In the genomic region with DNA sequence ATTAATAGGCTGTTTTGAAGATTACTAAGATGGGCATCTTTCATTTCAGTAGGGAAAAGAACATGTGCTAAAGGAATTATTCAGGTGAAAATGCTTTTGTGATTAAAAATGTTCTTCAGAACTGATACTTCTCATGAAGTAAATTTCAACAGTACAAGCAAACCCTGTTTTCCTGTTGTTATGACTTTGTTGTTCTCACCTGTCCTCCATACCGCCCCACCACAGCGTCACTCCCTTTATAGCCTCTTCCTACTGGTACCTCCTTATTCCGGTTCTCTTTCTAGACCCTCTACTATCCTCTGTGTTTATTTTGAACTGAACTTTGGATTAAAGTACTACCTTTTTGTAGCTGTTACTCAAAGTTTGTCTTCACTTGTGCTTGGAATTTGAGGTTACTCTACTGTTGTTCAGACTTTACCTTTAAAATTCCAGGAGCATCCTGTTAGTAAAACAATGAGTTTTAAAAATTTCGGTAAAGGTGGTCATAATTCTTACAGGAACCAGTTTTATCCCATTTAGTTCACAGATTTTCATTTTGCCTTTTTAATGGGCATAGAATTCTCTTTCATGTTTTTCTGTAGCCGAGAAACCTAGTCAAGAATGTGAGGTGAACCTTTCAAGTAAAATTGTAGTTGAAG, we compare ENCODE assay signal across 12 cellular contexts. TPM values are rescaled to one million over a fixed set of nuclear protein-coding genes. Genes with fewer than 3 reads are reported as not detected.
A peak's percentile ranks its signal among the peaks of the same experiment; 100 is the strongest.
DNase-seq lines count a peak whose midpoint lies in the region; ATAC-seq, FAIRE-seq and TF ChIP-seq lines count a peak whose summit lies in the region.
"Had no signal": no experiment of that assay in that cellular context is flagged by ENCODE, and none has a peak within 500 bp of the region (broad histone marks: within the 10 kb centered on the region; RNA-seq: fewer than 3 reads in every experiment).

No MANE protein-coding gene starts in this region.

- TF ChIP-seq EP300 in K562 (IDR thresholded peaks at IDR 0.05; ENCODE audit: low read length), result no peak

- CTCF ChIA-PET in activated CD8-positive, alpha-beta T cell treated with anti-CD3 and anti-CD28 coated beads for 36 hours (lab: Charles Lee), result interaction anchor here (0.6 to 1.5 kb wide), 2 partner anchors 10 to 23 kb away, joined by 3 read pairs; no protein-coding TSS in a partner anchor
- CTCF ChIA-PET in activated CD8-positive, alpha-beta T cell treated with anti-CD3 and anti-CD28 coated beads, Interleukin-2, amount 10 ng/mL, durations not matched to agents 7 days and 5 days (lab: Charles Lee), result interaction anchor here (0.8 kb wide), 1 partner anchor 27 kb away, joined by 3 read pairs; no protein-coding TSS in a partner anchor
- CTCF ChIA-PET in K562 (lab: Yijun Ruan, JAX; ENCODE audit: low intra/inter-chr PET ratio), result interaction anchor here (0.7 kb wide), 1 partner anchor 12 kb away, joined by 3 read pairs; no protein-coding TSS in a partner anchor

- H3K9ac ChIP-seq in KMS-11 (no peak overlapping the region), K562 (ENCODE audit: insufficient read depth in 1 of 2, low read depth in 2 of 2, low read length in 2 of 2) (peak overlapping the region in 1 of 2 experiments; percentile 83; a peak in 2 of 4 replicates)

- H3K4me3 Mint-ChIP-seq in activated CD8-positive, alpha-beta T cell treated with anti-CD3 and anti-CD28 coated beads for 36 hours, result peak overlapping the region; percentile 55
- H3K4me3 Mint-ChIP-seq in activated CD8-positive, alpha-beta T cell treated with anti-CD3 and anti-CD28 coated beads, Interleukin-2, amount 10 ng/mL, durations not matched to agents 7 days and 5 days, result no peak overlapping the region

- H3K4me3 ChIP-seq in KMS-11 (IDR thresholded peaks at IDR 0.05; ENCODE audit: insufficient read depth, low read depth, low read length) (no peak overlapping the region), K562 (peak overlapping the region; percentile 12; the same call in 1 of the 2 replicates), gastrocnemius medialis (no peak overlapping the region)

- BruUV-seq in K562 (replicated peaks; lab: Mats Ljungman, UMichigan), result TSS peak; percentile 88

- H3K4me2 ChIP-seq in KMS-11, result peak overlapping the region; percentile 26; the same call in 1 of the 2 replicates
- H3K4me2 ChIP-seq in K562 (ENCODE audit: insufficient read depth, low read length), result peak overlapping the region; percentile 72

- intact Hi-C loops in activated CD8-positive, alpha-beta T cell treated with anti-CD3 and anti-CD28 coated beads for 36 hours (cut with micrococcal nuclease), result no loop called here
- intact Hi-C loops in K562 (cut with micrococcal nuclease), result loop anchor here (10.0 kb wide), 1 partner anchor 272 kb away; no protein-coding TSS in a partner anchor
- intact Hi-C loops in gastrocnemius medialis (cut with DNase I; ENCODE audit: low total_unique reads), result no loop called here

- H2AFZ ChIP-seq in KMS-11 (ENCODE audit: low read depth) (no peak overlapping the region), K562 (ENCODE audit: low read depth, low read length) (no peak overlapping the region)

- ATAC-seq in activated CD8-positive, alpha-beta T cell treated with anti-CD3 and anti-CD28 coated beads for 36 hours, result no peak
- ATAC-seq in activated CD8-positive, alpha-beta T cell treated with anti-CD3 and anti-CD28 coated beads, Interleukin-2, amount 10 ng/mL, durations not matched to agents 7 days and 5 days, result no peak
- ATAC-seq in K562 (peak; percentile 43), gastrocnemius medialis (no peak), HG03520 (IDR thresholded peaks at IDR 0.05; ENCODE audit: unreplicated experiment) (no peak)

- TF ChIP-seq RAD21 in K562 (CRISPR knock-in tag; conservative IDR thresholded peaks at IDR 0.05 in 1 of 2, IDR thresholded peaks at IDR 0.05 in 1 of 2), result no peak

- H3K4me1 ChIP-seq in KMS-11 (ENCODE audit: low read depth, poor library complexity, severe bottlenecking) (peaks cover 17% of the 10 kb centered on the region), K562 (replicated peaks in 1 of 2; ENCODE audit: control insufficient read depth in 2 of 2, insufficient read depth in 2 of 2, low read length in 2 of 2) (peaks cover 25 to 73% of the 10 kb centered on the region in 2 experiments), gastrocnemius medialis (peaks cover 53 to 73% of the 10 kb centered on the region in 2 donors)

- no peaks in the 10 kb centered on the region for H3K27me3 ChIP-seq in KMS-11 (ENCODE audit: insufficient read depth, low read depth)
- H3K27me3 ChIP-seq in K562 (ENCODE audit: control insufficient read depth in 2 of 2, insufficient read depth in 2 of 2, low read length in 2 of 2), result no peaks in the 10 kb centered on the region
- H3K27me3 ChIP-seq in gastrocnemius medialis, result no peaks in the 10 kb centered on the region
- H3K27me3 ChIP-seq: neutrophil had no signal

- WGBS in K562 (ENCODE audit: insufficient coverage, low coverage, missing lambda C conversion rate), result 10% methylated on average over 5 of the region's 5 CpGs

- TF ChIP-seq CTCF in activated CD8-positive, alpha-beta T cell treated with anti-CD3 and anti-CD28 coated beads for 36 hours (IDR thresholded peaks at IDR 0.05), result no peak
- TF ChIP-seq CTCF in KMS-11 (conservative IDR thresholded peaks at IDR 0.05; ENCODE audit: low read depth, low read length), result no peak
- no peak for TF ChIP-seq CTCF in K562 (IDR thresholded peaks at IDR 0.05 in 2 of 3, conservative IDR thresholded peaks at IDR 0.05 in 1 of 3; ENCODE audit: insufficient read depth in 2 of 3, low read depth in 1 of 3, low read length in 3 of 3)
- no peak for TF ChIP-seq CTCF in gastrocnemius medialis (IDR thresholded peaks at IDR 0.05 in 4 of 5, conservative IDR thresholded peaks at IDR 0.05 in 1 of 5)

- POLR2A ChIA-PET in activated CD8-positive, alpha-beta T cell treated with anti-CD3 and anti-CD28 coated beads for 36 hours (lab: Charles Lee), result interaction anchor here (1.7 to 2.4 kb wide), 2 partner anchors 10 to 15 kb away, joined by 4 to 10 read pairs; no protein-coding TSS in a partner anchor
- POLR2A ChIA-PET in activated CD8-positive, alpha-beta T cell treated with anti-CD3 and anti-CD28 coated beads, Interleukin-2, amount 10 ng/mL, durations not matched to agents 7 days and 5 days (lab: Charles Lee), result no interaction called here
- POLR2A ChIA-PET in K562 (lab: Yijun Ruan, JAX), result interaction anchor here (0.6 to 2.2 kb wide), 2 partner anchors 10 to 48 kb away, joined by 3 to 15 read pairs; a partner anchor contains a TSS

- H3K9me3 ChIP-seq in K562 (replicated peaks; ENCODE audit: control insufficient read depth, insufficient read depth, low read depth, low read length) (0 out of 2 replicates have a peak, but pooled peaks cover 2% of the 10 kb centered on the region), gastrocnemius medialis (no peaks in the 10 kb centered on the region)
- H3K9me3 ChIP-seq: neutrophil had no signal

- H3K9me1 ChIP-seq in K562 (ENCODE audit: control insufficient read depth, insufficient read depth, low read length), result no peaks in the 10 kb centered on the region

- H3K36me3 ChIP-seq in KMS-11 (ENCODE audit: insufficient read depth) (no peaks in the 10 kb centered on the region), K562 (ENCODE audit: control insufficient read depth, insufficient read depth, low read length) (peaks cover 31% of the 10 kb centered on the region), gastrocnemius medialis (no peaks in the 10 kb centered on the region)
- H3K36me3 ChIP-seq: neutrophil had no signal

- peak overlapping the region; percentile 87 for H3K27ac Mint-ChIP-seq in activated CD8-positive, alpha-beta T cell treated with anti-CD3 and anti-CD28 coated beads for 36 hours
- no peak overlapping the region for H3K27ac Mint-ChIP-seq in activated CD8-positive, alpha-beta T cell treated with anti-CD3 and anti-CD28 coated beads, Interleukin-2, amount 10 ng/mL, durations not matched to agents 7 days and 5 days

- peaks cover 25% of the 10 kb centered on the region for H3K36me3 Mint-ChIP-seq in activated CD8-positive, alpha-beta T cell treated with anti-CD3 and anti-CD28 coated beads for 36 hours (ENCODE audit: low read depth)
- H3K36me3 Mint-ChIP-seq in activated CD8-positive, alpha-beta T cell treated with anti-CD3 and anti-CD28 coated beads, Interleukin-2, amount 10 ng/mL, durations not matched to agents 7 days and 5 days (ENCODE audit: low read depth), result peaks cover 22% of the 10 kb centered on the region

- H3K27ac ChIP-seq in KMS-11 (peak overlapping the region; percentile 9; the same call in 1 of the 2 replicates), K562 (ENCODE audit: extremely low read depth, low read depth, low read length) (peak overlapping the region; percentile 89), gastrocnemius medialis (peak overlapping the region; percentile 47 to 91 (median 78))
- H3K27ac ChIP-seq: neutrophil had no signal

- peaks cover 59% of the 10 kb centered on the region for H3K4me1 Mint-ChIP-seq in activated CD8-positive, alpha-beta T cell treated with anti-CD3 and anti-CD28 coated beads for 36 hours (ENCODE audit: low read depth)
- H3K4me1 Mint-ChIP-seq in activated CD8-positive, alpha-beta T cell treated with anti-CD3 and anti-CD28 coated beads, Interleukin-2, amount 10 ng/mL, durations not matched to agents 7 days and 5 days (ENCODE audit: low read depth), result peaks cover 35% of the 10 kb centered on the region

- in situ Hi-C loops in K562 (cut with MboI), result no loop called here
- in situ Hi-C loops in gastrocnemius medialis (cut with MboI; ENCODE audit: low sequenced_read_pairs in 4 of 4), result loop anchor here in 1 of 4 donors (10.0 kb wide), 1 partner anchor 48 kb away; no protein-coding TSS in a partner anchor

- H3K9me3 Mint-ChIP-seq in activated CD8-positive, alpha-beta T cell treated with anti-CD3 and anti-CD28 coated beads for 36 hours, result peaks cover 3% of the 10 kb centered on the region
- no peaks in the 10 kb centered on the region for H3K9me3 Mint-ChIP-seq in activated CD8-positive, alpha-beta T cell treated with anti-CD3 and anti-CD28 coated beads, Interleukin-2, amount 10 ng/mL, durations not matched to agents 7 days and 5 days (ENCODE audit: insufficient read depth)

- no peaks in the 10 kb centered on the region for H4K20me1 ChIP-seq in KMS-11 (ENCODE audit: insufficient read depth)
- H4K20me1 ChIP-seq in K562 (replicated peaks; ENCODE audit: control insufficient read depth, insufficient read depth, low read length), result no peaks in the 10 kb centered on the region

- DNase-seq in activated CD8-positive, alpha-beta T cell treated with anti-CD3 and anti-CD28 coated beads for 36 hours, result no peak
- DNase-seq in activated CD8-positive, alpha-beta T cell treated with anti-CD3 and anti-CD28 coated beads, Interleukin-2, amount 10 ng/mL, durations not matched to agents 7 days and 5 days, result no peak
- DNase-seq in K562 (ENCODE audit: extremely low read depth in 1 of 4, low spot score in 3 of 4) (peak in 2 of 4 experiments; percentile 24 to 50), gastrocnemius medialis (no peak), midbrain (lab: John Stamatoyannopoulos, UW) (no peak)
- no peak for DNase-seq in NK-92 treated with Interleukin-12 subunit alpha and Interleukin-12 subunit beta, amount 100 ng/mL, for 24 hours (lab: John Stamatoyannopoulos, UW)
- DNase-seq: caudate nucleus, NCI-H146, NCI-H526 had no signal

- TF ChIP-seq POLR2A in K562 (conservative IDR thresholded peaks at IDR 0.05) (no peak), gastrocnemius medialis (IDR thresholded peaks at IDR 0.05) (no peak)

- peak; percentile 29 for FAIRE-seq in K562 (lab: Jason Lieb, UNC)

- no peaks in the 10 kb centered on the region for H3K27me3 Mint-ChIP-seq in activated CD8-positive, alpha-beta T cell treated with anti-CD3 and anti-CD28 coated beads for 36 hours
- no peaks in the 10 kb centered on the region for H3K27me3 Mint-ChIP-seq in activated CD8-positive, alpha-beta T cell treated with anti-CD3 and anti-CD28 coated beads, Interleukin-2, amount 10 ng/mL, durations not matched to agents 7 days and 5 days (ENCODE audit: low read depth)

- H3K79me2 ChIP-seq in KMS-11 (ENCODE audit: insufficient read depth, low read depth) (peaks cover 22% of the 10 kb centered on the region), K562 (ENCODE audit: control insufficient read depth, insufficient read depth, low read length) (peaks cover 98% of the 10 kb centered on the region)

RNA-seq across cellular contexts. Expression of a gene that starts 10.9 kb away (rescaled TPM):
- 10 to 100 TPM; 23.5 to 25.1 TPM for total RNA-seq in activated CD8-positive, alpha-beta T cell treated with anti-CD3 and anti-CD28 coated beads for 36 hours
- total RNA-seq in activated CD8-positive, alpha-beta T cell treated with anti-CD3 and anti-CD28 coated beads, Interleukin-2, amount 10 ng/mL, durations not matched to agents 7 days and 5 days, result 10 to 100 TPM; 26.9 to 30.4 TPM
- 251 and 301 TPM in 2 replicates for total RNA-seq in K562 (2011; cell fraction: chromatin; rRNA removed; ENCODE audit: low replicate concordance)
- total RNA-seq in K562 (2011; cell fraction: nucleolus; rRNA removed), result 61.0 and 78.0 TPM in 2 replicates
- 82.1 and 87.6 TPM in 2 replicates for total RNA-seq in K562 (2011; cell fraction: nucleoplasm; rRNA removed)
- total RNA-seq in K562 (2014; rRNA removed), result 23.9 and 25.2 TPM in 2 replicates
- total RNA-seq in K562 (2014; rRNA removed; fragmentation: Illumina TruSeq; extraction: Trizol), result 39.1 and 46.1 TPM in 2 replicates
- total RNA-seq in K562 (2015; rRNA removed; fragmentation: Illumina TruSeq; extraction: Trizol), result 29.9 and 31.1 TPM in 2 replicates
- total RNA-seq in K562 (2021), result 45.5 and 55.3 TPM in 2 replicates
- polyA plus RNA-seq in K562 (2011; rRNA removed), result 41.4 and 43.9 TPM in 2 replicates
- 11.5 and 23.2 TPM in 2 replicates for polyA plus RNA-seq in K562 (2011; cell fraction: cytosol; rRNA removed)
- polyA plus RNA-seq in K562 (2011; cell fraction: nucleus; rRNA removed), result 37.1 and 53.3 TPM in 2 replicates
- 16.1 and 19.6 TPM in 2 replicates for polyA plus RNA-seq in K562 (2012)
- polyA plus RNA-seq in K562 (2014; fragmentation: Illumina TruSeq; extraction: Trizol), result 30.1 and 30.8 TPM in 2 replicates
- 10 to 100 TPM; 17.0 to 22.9 TPM for polyA plus RNA-seq in K562 (2014; fragmentation: Nextera tagmentation; extraction: Ambion mirVana)
- 20.6 and 23.3 TPM in 2 replicates for polyA plus RNA-seq in K562 (2014; rRNA removed)
- 210 and 261 TPM in 2 replicates for polyA minus RNA-seq in K562 (2011; rRNA and poly(A)+ RNA removed)
- 25.3 and 33.2 TPM in 2 replicates for polyA minus RNA-seq in K562 (2011; cell fraction: cytosol; rRNA and poly(A)+ RNA removed)
- polyA minus RNA-seq in K562 (2011; cell fraction: nucleus; rRNA and poly(A)+ RNA removed), result 50.6 and 123 TPM in 2 replicates
- 100 to 1,000 TPM in 1 of 4 donors, 10 to 100 TPM in 3; 62.7 to 105 (median 81.5) TPM for total RNA-seq in gastrocnemius medialis

RNA-seq across cellular contexts. Expression of a gene that starts 11.1 kb away (rescaled TPM):
- total RNA-seq in activated CD8-positive, alpha-beta T cell treated with anti-CD3 and anti-CD28 coated beads for 36 hours, result 10 to 100 TPM; 16.0 TPM
- total RNA-seq in activated CD8-positive, alpha-beta T cell treated with anti-CD3 and anti-CD28 coated beads, Interleukin-2, amount 10 ng/mL, durations not matched to agents 7 days and 5 days, result 10 to 100 TPM; 10.4 to 12.3 TPM
- total RNA-seq in K562 (2011; cell fraction: chromatin; rRNA removed; ENCODE audit: low replicate concordance), result 23.8 and 25.2 TPM in 2 replicates
- total RNA-seq in K562 (2011; cell fraction: nucleolus; rRNA removed), result 22.5 TPM in 2 replicates
- total RNA-seq in K562 (2011; cell fraction: nucleoplasm; rRNA removed), result 17.8 and 18.7 TPM in 2 replicates
- total RNA-seq in K562 (2014; rRNA removed) (51.1 and 55.1 TPM in 2 replicates), K562 (2014; rRNA removed; fragmentation: Illumina TruSeq; extraction: Trizol) (72.3 and 80.2 TPM in 2 replicates), K562 (2015; rRNA removed; fragmentation: Illumina TruSeq; extraction: Trizol) (48.2 and 55.2 TPM in 2 replicates), K562 (2021) (63.0 and 63.6 TPM in 2 replicates), gastrocnemius medialis (10 to 100 TPM; 18.9 to 33.1 (median 21.2) TPM)
- polyA plus RNA-seq in K562 (2011; rRNA removed) (50.7 and 70.6 TPM in 2 replicates), K562 (2014; fragmentation: Illumina TruSeq; extraction: Trizol) (63.5 and 65.0 TPM in 2 replicates), K562 (2014; fragmentation: Nextera tagmentation; extraction: Ambion mirVana) (100 to 1,000 TPM; 141 to 162 TPM), K562 (2014; rRNA removed) (77.7 and 78.1 TPM in 2 replicates)
- 19.8 and 24.0 TPM in 2 replicates for polyA plus RNA-seq in K562 (2011; cell fraction: cytosol; rRNA removed)
- 13.3 and 16.0 TPM in 2 replicates for polyA plus RNA-seq in K562 (2011; cell fraction: nucleus; rRNA removed)
- polyA plus RNA-seq in K562 (2012), result 27.6 and 52.8 TPM in 2 replicates
- 27.1 and 29.2 TPM in 2 replicates for polyA minus RNA-seq in K562 (2011; rRNA and poly(A)+ RNA removed)
- polyA minus RNA-seq in K562 (2011; cell fraction: cytosol; rRNA and poly(A)+ RNA removed), result 14.7 and 15.6 TPM in 2 replicates
- polyA minus RNA-seq in K562 (2011; cell fraction: nucleus; rRNA and poly(A)+ RNA removed), result 14.9 and 19.1 TPM in 2 replicates

Comparison
In these comparisons a context has a peak if more than half of its experiments do, and no peak if none do; other contexts are left out.
1. H3K27ac ChIP-seq: peak in every context shown above with its lines; median percentile 89 in K562; 78 in gastrocnemius medialis; 9 in KMS-11.